2 cellular contexts compared by ENCODE assay signal in the genomic region with DNA sequence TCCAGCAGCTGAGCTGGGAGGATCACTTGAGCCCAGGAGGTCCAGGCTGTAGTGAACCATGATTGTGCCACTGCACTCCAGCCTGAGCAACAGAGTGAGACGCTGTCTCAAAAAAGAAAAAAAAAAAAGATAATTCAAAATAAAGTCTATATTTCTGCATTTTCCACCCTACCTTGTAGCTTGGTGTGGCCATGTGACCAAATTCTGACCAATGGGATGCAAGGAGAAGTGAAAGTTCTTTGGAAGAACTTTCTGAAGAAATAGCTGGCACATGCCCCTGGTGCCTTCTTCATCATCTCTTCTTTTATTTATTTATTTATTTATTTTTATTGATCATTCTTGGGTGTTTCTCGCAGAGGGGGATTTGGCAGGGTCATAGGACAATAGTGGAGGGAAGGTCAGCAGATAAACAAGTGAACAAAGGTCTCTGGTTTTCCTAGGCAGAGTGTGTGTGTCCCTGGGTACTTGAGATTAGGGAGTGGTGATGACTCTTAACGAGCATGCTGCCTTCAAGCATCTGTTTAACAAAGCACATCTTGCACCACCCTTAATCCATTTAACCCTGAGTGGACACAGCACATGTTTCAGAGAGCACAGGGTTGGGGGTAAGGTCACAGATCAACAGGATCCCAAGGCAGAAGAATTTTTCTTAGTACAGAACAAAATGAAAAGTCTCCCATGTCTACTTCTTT.
A peak's percentile ranks its signal among the peaks of the same experiment; 100 is the strongest.
TF ChIP-seq lines count a peak whose summit lies in the region.

No MANE protein-coding gene starts in this region.

TF ChIP-seq in IMR-90, 13 proteins besides CTCF, POLR2A, EP300 and RAD21:
- TF ChIP-seq, protein P1, sequence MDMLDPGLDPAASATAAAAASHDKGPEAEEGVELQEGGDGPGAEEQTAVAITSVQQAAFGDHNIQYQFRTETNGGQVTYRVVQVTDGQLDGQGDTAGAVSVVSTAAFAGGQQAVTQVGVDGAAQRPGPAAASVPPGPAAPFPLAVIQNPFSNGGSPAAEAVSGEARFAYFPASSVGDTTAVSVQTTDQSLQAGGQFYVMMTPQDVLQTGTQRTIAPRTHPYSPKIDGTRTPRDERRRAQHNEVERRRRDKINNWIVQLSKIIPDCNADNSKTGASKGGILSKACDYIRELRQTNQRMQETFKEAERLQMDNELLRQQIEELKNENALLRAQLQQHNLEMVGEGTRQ (IDR thresholded peaks at IDR 0.05; ENCODE audit: low read depth, low read length): peak; percentile 75

TF ChIP-seq in GM12878, 131 proteins besides CTCF, POLR2A, EP300 and RAD21:
- TF ChIP-seq, protein P2, sequence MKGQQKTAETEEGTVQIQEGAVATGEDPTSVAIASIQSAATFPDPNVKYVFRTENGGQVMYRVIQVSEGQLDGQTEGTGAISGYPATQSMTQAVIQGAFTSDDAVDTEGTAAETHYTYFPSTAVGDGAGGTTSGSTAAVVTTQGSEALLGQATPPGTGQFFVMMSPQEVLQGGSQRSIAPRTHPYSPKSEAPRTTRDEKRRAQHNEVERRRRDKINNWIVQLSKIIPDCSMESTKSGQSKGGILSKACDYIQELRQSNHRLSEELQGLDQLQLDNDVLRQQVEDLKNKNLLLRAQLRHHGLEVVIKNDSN (IDR thresholded peaks at IDR 0.05; ENCODE audit: borderline replicate concordance, extremely low read length, insufficient read depth, low read depth, low read length): peak; percentile 43
- TF ChIP-seq SPI1 (IDR thresholded peaks at IDR 0.05; ENCODE audit: borderline replicate concordance, insufficient read depth, low read depth, low read length): peak; percentile 45; the same call in 1 of the 2 replicates
- TF ChIP-seq RAD51 (IDR thresholded peaks at IDR 0.05): peak; percentile 22; the same call in 1 of the 2 replicates
